Comparison of ENCODE assay signal across 21 cellular contexts in the genomic region with DNA sequence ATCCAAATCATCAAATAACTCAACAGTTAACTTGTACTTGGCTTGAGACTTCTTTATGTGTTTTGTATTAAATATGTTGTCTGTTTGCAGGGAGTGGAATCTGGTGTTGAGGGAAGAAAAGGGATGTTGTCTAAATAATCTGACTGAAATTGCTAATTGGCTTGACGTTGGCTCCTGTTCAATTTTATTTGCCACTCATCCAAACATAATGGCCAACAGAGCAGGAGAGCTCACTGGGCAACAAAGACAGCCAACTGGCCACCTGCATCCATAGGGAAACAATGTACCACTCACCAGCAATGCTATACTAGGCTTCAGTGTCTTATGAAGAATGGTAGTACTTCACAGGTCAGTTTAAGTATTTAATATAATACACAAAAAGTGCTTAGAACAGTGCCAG.
A peak's percentile ranks its signal among the peaks of the same experiment; 100 is the strongest.
DNase-seq lines count a peak whose midpoint lies in the region; ATAC-seq lines count a peak whose summit lies in the region.
"Had no signal": no experiment of that assay in that cellular context is flagged by ENCODE, and none has a peak within 500 bp of the region (broad histone marks: within the 10 kb centered on the region; RNA-seq: fewer than 3 reads in every experiment).

No MANE protein-coding gene starts in this region.

- peaks cover 6% of the 10 kb centered on the region for H3K4me1 ChIP-seq in endocrine pancreas (ENCODE audit: control insufficient read depth, insufficient read depth, low read length)
- H3K4me1 ChIP-seq: Caco-2, HAP-1 had no signal

- no peaks in the 10 kb centered on the region for H3K27me3 Mint-ChIP-seq in stimulated activated naive B cell treated with anti-CD40 and anti-IgM and Interleukin-4, amounts not matched to agents 10 μg/mL and 1 μg/mL and 100 μg/mL, for 72 hours
- H3K27me3 Mint-ChIP-seq: CD4-positive, CD25-positive, alpha-beta regulatory T cell; IgD-negative memory B cell had no signal

- H3K9me3 ChIP-seq in endocrine pancreas (ENCODE audit: control insufficient read depth, low read length): no peaks in the 10 kb centered on the region
- H3K9me3 ChIP-seq: BE2C, Caco-2, HAP-1 had no signal

- no peaks in the 10 kb centered on the region for H3K36me3 ChIP-seq in endocrine pancreas (ENCODE audit: control insufficient read depth, insufficient read depth, low read length)
- H3K36me3 ChIP-seq: BE2C, HAP-1 had no signal

- H3K36me3 Mint-ChIP-seq in stimulated activated naive B cell treated with anti-CD40 and anti-IgM and Interleukin-4, amounts not matched to agents 10 μg/mL and 1 μg/mL and 100 μg/mL, for 72 hours: no peaks in the 10 kb centered on the region
- H3K36me3 Mint-ChIP-seq: CD4-positive, CD25-positive, alpha-beta regulatory T cell; IgD-negative memory B cell had no signal

- H3K4me1 Mint-ChIP-seq in stimulated activated naive B cell treated with anti-CD40 and anti-IgM and Interleukin-4, amounts not matched to agents 10 μg/mL and 1 μg/mL and 100 μg/mL, for 72 hours: no peaks in the 10 kb centered on the region
- H3K4me1 Mint-ChIP-seq: CD4-positive, CD25-positive, alpha-beta regulatory T cell; IgD-negative memory B cell had no signal

- H3K9ac ChIP-seq in endocrine pancreas (ENCODE audit: control insufficient read depth, insufficient read depth, low read length): no peak overlapping the region

- H3K27ac ChIP-seq in substantia nigra (ENCODE audit: low read depth, low read length, poor library complexity, severe bottlenecking): peak overlapping the region; percentile 93

- ATAC-seq in HG03159 (IDR thresholded peaks at IDR 0.05; ENCODE audit: unreplicated experiment): no peak
- no peak for ATAC-seq in stimulated activated naive B cell treated with anti-CD40 and anti-IgM and Interleukin-4, amounts not matched to agents 10 μg/mL and 1 μg/mL and 100 μg/mL, for 72 hours (replicated peaks)

- DNase-seq in NCI-H2081 (lab: John Stamatoyannopoulos, UW) (peak; percentile 3 to 12), NCI-H2081 treated with DMSO at 0.1 percent for 48 hours (lab: John Stamatoyannopoulos, UW) (no peak), NCI-H446 treated with DMSO at 0.1 percent for 48 hours (lab: John Stamatoyannopoulos, UW) (peak; percentile 31), substantia nigra (lab: John Stamatoyannopoulos, UW) (peak in 4 of 49 donors; percentile 24 to 50 (median 35))
- no peak for DNase-seq in stimulated activated naive B cell treated with anti-CD40 and anti-IgM and Interleukin-4, amounts not matched to agents 10 μg/mL and 1 μg/mL and 100 μg/mL, for 72 hours
- DNase-seq: BE2C; Caco-2; CD4-positive, CD25-positive, alpha-beta regulatory T cell; GF-D8; Kasumi-1; MM.1S; NCI-H1092; NCI-H1436 treated with DMSO at 0.1 percent for 48 hours; NCI-H2227 treated with DMSO at 0.1 percent for 48 hours; NCI-H526; OCI-M1; Right ventricle myocardium superior had no signal

- H3K9me3 Mint-ChIP-seq in stimulated activated naive B cell treated with anti-CD40 and anti-IgM and Interleukin-4, amounts not matched to agents 10 μg/mL and 1 μg/mL and 100 μg/mL, for 72 hours: peaks cover 0 to 3% of the 10 kb centered on the region in 2 donors
- H3K9me3 Mint-ChIP-seq: IgD-negative memory B cell had no signal

- H3K4me3 ChIP-seq in endocrine pancreas (ENCODE audit: control insufficient read depth, insufficient read depth, low read length): peak overlapping the region; percentile 55
- H3K4me3 ChIP-seq: HAP-1 had no signal

- H3K27me3 ChIP-seq in endocrine pancreas (ENCODE audit: control insufficient read depth, insufficient read depth, low read length): no peaks in the 10 kb centered on the region
- H3K27me3 ChIP-seq: BE2C had no signal

- H3K27ac Mint-ChIP-seq in stimulated activated naive B cell treated with anti-CD40 and anti-IgM and Interleukin-4, amounts not matched to agents 10 μg/mL and 1 μg/mL and 100 μg/mL, for 72 hours: no peak overlapping the region
- H3K27ac Mint-ChIP-seq: CD4-positive, CD25-positive, alpha-beta regulatory T cell; IgD-negative memory B cell had no signal

- H3K4me3 Mint-ChIP-seq in stimulated activated naive B cell treated with anti-CD40 and anti-IgM and Interleukin-4, amounts not matched to agents 10 μg/mL and 1 μg/mL and 100 μg/mL, for 72 hours: no peak overlapping the region
- H3K4me3 Mint-ChIP-seq: CD4-positive, CD25-positive, alpha-beta regulatory T cell; IgD-negative memory B cell had no signal

Comparison
In these comparisons a context has a peak if more than half of its experiments do, and no peak if none do; other contexts are left out.
1. DNase-seq: peak in NCI-H2081 (2 of 2) and NCI-H446 treated with DMSO at 0.1 percent for 48 hours (single experiment); none in NCI-H2081 treated with DMSO at 0.1 percent for 48 hours (single experiment) and stimulated activated naive B cell treated with anti-CD40 and anti-IgM and Interleukin-4, amounts not matched to agents 10 μg/mL and 1 μg/mL and 100 μg/mL, for 72 hours (single experiment).